In the genomic region with DNA sequence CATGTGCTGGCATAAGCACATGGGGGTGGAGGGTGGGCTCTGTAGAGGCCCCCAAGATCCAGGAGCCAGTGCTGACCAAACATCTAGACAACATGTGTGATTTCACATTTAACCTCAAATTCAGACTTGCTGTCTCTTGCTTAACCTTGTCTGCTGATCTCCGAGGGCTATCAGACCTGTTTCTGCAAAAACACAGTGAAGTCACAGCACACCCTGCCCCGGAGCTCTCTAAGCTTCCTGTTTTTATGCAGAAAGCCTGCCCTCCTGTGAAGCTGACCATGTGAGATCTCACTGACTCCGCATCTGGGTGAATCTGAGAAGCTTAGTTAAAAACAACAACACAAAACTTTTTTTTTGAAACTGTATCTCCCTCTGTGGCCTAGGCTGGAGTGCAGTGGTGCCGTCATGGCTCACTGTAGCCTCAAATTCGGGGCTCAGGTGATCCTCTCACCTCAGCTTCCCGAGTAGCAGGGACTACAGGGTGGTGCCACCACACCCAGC, we compare ENCODE assay signal across 8 cellular contexts. TPM values are rescaled to one million over a fixed set of nuclear protein-coding genes. Genes with fewer than 3 reads are reported as not detected.
DNase-seq lines count a peak whose midpoint lies in the region; ATAC-seq lines count a peak whose summit lies in the region.

No MANE protein-coding gene starts in this region.

- ATAC-seq in activated CD4-positive, CD25-positive, alpha-beta regulatory T cell treated with anti-CD3 and anti-CD28 coated beads, Interleukin-2, amount 50 U/mL, for 24 hours = peak; percentile 79 to 83
- ATAC-seq in esophagus mucosa = peak; percentile 97
- ATAC-seq in HG02571 (IDR thresholded peaks at IDR 0.05; ENCODE audit: unreplicated experiment) = no peak
- ATAC-seq in GM19397 (IDR thresholded peaks at IDR 0.05; ENCODE audit: unreplicated experiment) = no peak
- ATAC-seq in HG03520 (IDR thresholded peaks at IDR 0.05; ENCODE audit: unreplicated experiment) = no peak

- intact Hi-C loops in posterior vena cava (cut with DNase I) = no loop called here

- DNase-seq in HPDE6-E6E7 (ENCODE audit: extremely low spot score) (peak; percentile 90), posterior vena cava (ENCODE audit: low spot score) (peak; percentile 83), DMS79 treated with DMSO at 0.1 percent for 48 hours (lab: John Stamatoyannopoulos, UW) (no peak)

RNA-seq across cellular contexts. Expression of gene DPEP2, which starts 6.6 kb away (rescaled TPM):
- total RNA-seq in esophagus mucosa (0.68 TPM), posterior vena cava (1 to 10 TPM; 1.1 to 3.0 TPM)

RNA-seq across cellular contexts. Expression of gene DPEP2NB, which starts 9.9 kb away (rescaled TPM):
- total RNA-seq in esophagus mucosa = not detected
- not detected for total RNA-seq in posterior vena cava

RNA-seq across cellular contexts. Expression of gene DDX28, which starts 17.2 kb away (rescaled TPM):
- 12.1 TPM for total RNA-seq in esophagus mucosa
- total RNA-seq in posterior vena cava = 1 to 10 TPM; 5.4 to 5.8 TPM

RNA-seq across cellular contexts. Expression of gene DUS2, which starts 17.2 kb away (rescaled TPM):
- total RNA-seq in esophagus mucosa (17.4 TPM), posterior vena cava (10 to 100 TPM in 1 of 2 donors, 1 to 10 TPM in 1; 6.6 to 11.6 TPM)

RNA-seq across cellular contexts. Expression of gene DPEP3, which starts 25.5 kb away (rescaled TPM):
- total RNA-seq in esophagus mucosa (0.08 TPM), posterior vena cava (not detected)

Comparison
In these comparisons a context has a peak if more than half of its experiments do, and no peak if none do; other contexts are left out.
1. ATAC-seq: peak in activated CD4-positive, CD25-positive, alpha-beta regulatory T cell treated with anti-CD3 and anti-CD28 coated beads, Interleukin-2, amount 50 U/mL, for 24 hours (2 of 2) and esophagus mucosa (single experiment); none in HG02571 (single experiment), GM19397 (single experiment) and HG03520 (single experiment).